In genomic region chr18:6683112-6683876, GRCh38 we compare ENCODE assay signal across 16 cellular contexts. TPM values are rescaled to one million over a fixed set of nuclear protein-coding genes. Genes with fewer than 3 reads are reported as not detected.
A peak's percentile ranks its signal among the peaks of the same experiment; 100 is the strongest.
DNase-seq lines count a peak whose midpoint lies in the region; ATAC-seq, FAIRE-seq and TF ChIP-seq lines count a peak whose summit lies in the region.
"Had no signal": no experiment of that assay in that cellular context is flagged by ENCODE, and none has a peak within 500 bp of the region (broad histone marks: within the 10 kb centered on the region; RNA-seq: fewer than 3 reads in every experiment).

No MANE protein-coding gene starts in this region.

- peak overlapping the region; percentile 64 for H2BK15ac ChIP-seq in neuronal stem cell (ENCODE audit: low read length)

- no peaks in the 10 kb centered on the region for H3K36me3 ChIP-seq in endothelial cell of umbilical vein (ENCODE audit: control insufficient read depth in 2 of 2, extremely low read depth in 1 of 2, insufficient read depth in 2 of 2, low read length in 2 of 2)
- H3K36me3 ChIP-seq in neuronal stem cell (replicated peaks in 1 of 2; ENCODE audit: control insufficient read depth in 2 of 2, insufficient read depth in 2 of 2, low read length in 2 of 2) = no peaks in the 10 kb centered on the region
- no peaks in the 10 kb centered on the region for H3K36me3 ChIP-seq in uterus
- H3K36me3 ChIP-seq: BLaER1 treated with 17β-estradiol and CSF1 and Interleukin-3, amounts not matched to agents 10 nM and 100 nM; neutrophil; thyroid gland had no signal

- H2AFZ ChIP-seq in endothelial cell of umbilical vein (ENCODE audit: low read depth, low read length) (peak overlapping the region; percentile 20), neuronal stem cell (ENCODE audit: low read length) (no peak overlapping the region)

- peaks cover 0 to 3% of the 10 kb centered on the region in 2 experiments for H3K27me3 ChIP-seq in endothelial cell of umbilical vein (ENCODE audit: control insufficient read depth in 2 of 2, insufficient read depth in 2 of 2, low read length in 2 of 2)
- no peaks in the 10 kb centered on the region for H3K27me3 ChIP-seq in neuronal stem cell (ENCODE audit: control insufficient read depth in 3 of 3, insufficient read depth in 3 of 3, low read depth in 1 of 3, low read length in 3 of 3)
- H3K27me3 ChIP-seq in uterus = no peaks in the 10 kb centered on the region
- H3K27me3 ChIP-seq: BLaER1 treated with 17β-estradiol and CSF1 and Interleukin-3, amounts not matched to agents 10 nM and 100 nM; neutrophil; thyroid gland had no signal

- peak overlapping the region; percentile 57 for H4K8ac ChIP-seq in neuronal stem cell (ENCODE audit: low read depth, low read length)

- no peak overlapping the region for H3K23ac ChIP-seq in neuronal stem cell (ENCODE audit: low read depth, low read length, poor library complexity)

- no peak overlapping the region for H3K4ac ChIP-seq in neuronal stem cell (ENCODE audit: low read length)

- POLR2A ChIA-PET in endothelial cell of umbilical vein (lab: Charles Lee) = no interaction called here

- H2BK5ac ChIP-seq in neuronal stem cell (ENCODE audit: low read length) = no peak overlapping the region

- no peak overlapping the region for H3K27ac ChIP-seq in endothelial cell of umbilical vein (ENCODE audit: insufficient read depth, low read depth, low read length)
- no peak overlapping the region for H3K27ac ChIP-seq in neuronal stem cell (replicated peaks; ENCODE audit: low read length)
- no peak overlapping the region for H3K27ac ChIP-seq in uterus
- H3K27ac ChIP-seq: BLaER1 treated with 17β-estradiol and CSF1 and Interleukin-3, amounts not matched to agents 10 nM and 100 nM; neutrophil; thyroid gland had no signal

- H3K9me3 ChIP-seq in endothelial cell of umbilical vein (replicated peaks; ENCODE audit: control insufficient read depth, insufficient read depth, low read length) (no peaks in the 10 kb centered on the region), neuronal stem cell (replicated peaks in 1 of 2; ENCODE audit: control insufficient read depth in 2 of 2, insufficient read depth in 1 of 2, low read depth in 1 of 2, low read length in 2 of 2) (peaks cover 0 to 1% of the 10 kb centered on the region in 2 donors), uterus (no peaks in the 10 kb centered on the region)
- H3K9me3 ChIP-seq: BLaER1 treated with 17β-estradiol and CSF1 and Interleukin-3, amounts not matched to agents 10 nM and 100 nM; neutrophil; thyroid gland had no signal

- H4K20me1 ChIP-seq in endothelial cell of umbilical vein (replicated peaks; ENCODE audit: control insufficient read depth, extremely low read depth, insufficient read depth, low read length) = no peaks in the 10 kb centered on the region
- H4K20me1 ChIP-seq: BLaER1 treated with 17β-estradiol and CSF1 and Interleukin-3, amounts not matched to agents 10 nM and 100 nM had no signal

- H3K4me2 ChIP-seq in endothelial cell of umbilical vein (ENCODE audit: insufficient read depth, low read length) (no peak overlapping the region), neuronal stem cell (ENCODE audit: insufficient read depth, low read length, poor library complexity, severe bottlenecking) (no peak overlapping the region)
- H3K4me2 ChIP-seq: BLaER1 treated with 17β-estradiol and CSF1 and Interleukin-3, amounts not matched to agents 10 nM and 100 nM had no signal

- dilution Hi-C loops in endothelial cell of umbilical vein (cut with MboI; ENCODE audit: extremely low pct_ligation_motif_present, low sequenced_read_pairs) = no loop called here

- no peak overlapping the region for H2BK12ac ChIP-seq in neuronal stem cell (ENCODE audit: low read length)

- H3K4me3 ChIP-seq in endothelial cell of umbilical vein (replicated peaks in 1 of 3; ENCODE audit: insufficient read depth in 1 of 3, low read depth in 1 of 3, low read length in 3 of 3) (no peak overlapping the region), neuronal stem cell (ENCODE audit: low read length in 2 of 2) (peak overlapping the region in 1 of 2 donors; percentile 2), uterus (no peak overlapping the region)
- H3K4me3 ChIP-seq: BLaER1 treated with 17β-estradiol and CSF1 and Interleukin-3, amounts not matched to agents 10 nM and 100 nM; thyroid gland had no signal

- no peaks in the 10 kb centered on the region for H3K79me1 ChIP-seq in neuronal stem cell (ENCODE audit: low read depth, low read length)

- WGBS in neuronal stem cell (ENCODE audit: extremely low coverage in 2 of 2, insufficient read length in 2 of 2, insufficient replicate concordance in 1 of 2), 2 donors = no CpG with 5 or more reads among the region's 25 CpGs

- no peak for ATAC-seq in GM21381 (IDR thresholded peaks at IDR 0.05; ENCODE audit: unreplicated experiment)
- ATAC-seq: activated naive CD8-positive, alpha-beta T cell treated with anti-CD3 and anti-CD28 coated beads, Interleukin-2, amount 50 U/mL, for 24 hours; activated T-cell treated with anti-CD3 and anti-CD28 coated beads, Interleukin-2, amount 50 U/mL, for 72 hours had no signal

- FAIRE-seq in endothelial cell of umbilical vein (lab: Jason Lieb, UNC) = no peak

- TF ChIP-seq POLR2A in endothelial cell of umbilical vein (IDR thresholded peaks at IDR 0.05; ENCODE audit: low read depth, low read length) = no peak
- TF ChIP-seq POLR2A in uterus (IDR thresholded peaks at IDR 0.05) = no peak

- DNase-seq in ELF-1 (ENCODE audit: low read depth, low spot score) (peak; percentile 74), NCI-H2029 (lab: John Stamatoyannopoulos, UW) (peak; percentile 49), endothelial cell of umbilical vein (ENCODE audit: low read depth, low spot score) (peak; percentile 57), neuronal stem cell (ENCODE audit: low spot score) (no peak), uterus (no peak), C1 segment of cervical spinal cord (lab: John Stamatoyannopoulos, UW) (no peak)
- no peak for DNase-seq in effector CD8-positive, alpha-beta T cell (lab: John Stamatoyannopoulos, UW)
- DNase-seq: activated CD4-positive, alpha-beta memory T cell treated with anti-CD3 and anti-CD28 coated beads, Interleukin-2, amount 10 ng/mL, durations not matched to agents 7 days and 5 days; activated naive CD8-positive, alpha-beta T cell treated with anti-CD3 and anti-CD28 coated beads, Interleukin-2, amount 50 U/mL, for 24 hours; activated T-cell treated with anti-CD3 and anti-CD28 coated beads, Interleukin-2, amount 50 U/mL, for 72 hours; stimulated activated CD4-positive, alpha-beta T cell treated with anti-CD3 and anti-CD28 coated beads, Interleukin-4, amount 100 ng/mL, for 24 hours; thyroid gland had no signal

- intact Hi-C loops in endothelial cell of umbilical vein (cut with micrococcal nuclease) (loop anchor here (5.0 kb wide), 1 partner anchor 204 kb away; no protein-coding TSS in a partner anchor), uterus (cut with DNase I; ENCODE audit: low total_unique reads) (no loop called here)

- H3K4me1 ChIP-seq in endothelial cell of umbilical vein (ENCODE audit: control insufficient read depth, extremely low read depth, insufficient read depth, low read length) (no peaks in the 10 kb centered on the region), neuronal stem cell (ENCODE audit: control insufficient read depth in 2 of 2, insufficient read depth in 1 of 2, low read depth in 1 of 2, low read length in 2 of 2) (no peaks in the 10 kb centered on the region), uterus (no peaks in the 10 kb centered on the region)
- H3K4me1 ChIP-seq: BLaER1 treated with 17β-estradiol and CSF1 and Interleukin-3, amounts not matched to agents 10 nM and 100 nM; thyroid gland had no signal

- CTCF ChIA-PET in endothelial cell of umbilical vein (lab: Charles Lee) = no interaction called here

- H3K9ac ChIP-seq in endothelial cell of umbilical vein (replicated peaks; ENCODE audit: extremely low read depth, insufficient read depth, low read length) (no peak overlapping the region), neuronal stem cell (ENCODE audit: low read depth, low read length, poor library complexity) (no peak overlapping the region)
- H3K9ac ChIP-seq: BLaER1 treated with 17β-estradiol and CSF1 and Interleukin-3, amounts not matched to agents 10 nM and 100 nM had no signal

- no peak for TF ChIP-seq CTCF in endothelial cell of umbilical vein (IDR thresholded peaks at IDR 0.05; ENCODE audit: extremely low read depth in 1 of 2, insufficient read depth in 1 of 2, low read depth in 1 of 2, low read length in 2 of 2)
- TF ChIP-seq CTCF in uterus (IDR thresholded peaks at IDR 0.05) = no peak

- peak overlapping the region; percentile 14 for H2AK5ac ChIP-seq in neuronal stem cell (ENCODE audit: low read depth, low read length)

- H3K79me2 ChIP-seq in endothelial cell of umbilical vein (ENCODE audit: control insufficient read depth, insufficient read depth, low read length) = no peaks in the 10 kb centered on the region

- no peaks in the 10 kb centered on the region for H3K9me1 ChIP-seq in endothelial cell of umbilical vein (replicated peaks; ENCODE audit: control insufficient read depth, extremely low read depth, insufficient read depth, low read length)

- no peak overlapping the region for H2BK120ac ChIP-seq in neuronal stem cell (ENCODE audit: low read depth, low read length)

- no peak overlapping the region for H3K18ac ChIP-seq in neuronal stem cell (ENCODE audit: low read length)

- BruUV-seq in endothelial cell of umbilical vein (replicated peaks; lab: Mats Ljungman, UMichigan) = no TSS peak

- peak overlapping the region; percentile 64 for H4K91ac ChIP-seq in neuronal stem cell (ENCODE audit: low read depth, low read length, poor library complexity)

- H3K14ac ChIP-seq in neuronal stem cell (ENCODE audit: low read length) = no peak overlapping the region

TF ChIP-seq in endothelial cell of umbilical vein, 7 proteins besides CTCF, POLR2A, EP300 and RAD21 (continues in another document):
- no peak for TF ChIP-seq GATA2 (IDR thresholded peaks at IDR 0.05; ENCODE audit: insufficient read depth, insufficient read length, low read depth, low read length)
- TF ChIP-seq POLR2AphosphoS5 (IDR thresholded peaks at IDR 0.05; ENCODE audit: insufficient read depth, low read depth, low read length) = no peak
- no peak for TF ChIP-seq JUN (IDR thresholded peaks at IDR 0.05; ENCODE audit: borderline replicate concordance, insufficient read depth, insufficient read length, low read depth)
- no peak for TF ChIP-seq FOS (IDR thresholded peaks at IDR 0.05; ENCODE audit: borderline replicate concordance, insufficient read depth, low read length)

RNA-seq across cellular contexts. Expression of gene ARHGAP28, which starts 46.2 kb away (rescaled TPM):
- total RNA-seq in endothelial cell of umbilical vein (21.0 and 23.4 TPM in 2 replicates), uterus (10 to 100 TPM in 2 of 4 donors, 1 to 10 TPM in 2; 1.0 to 39.0 (median 8.7) TPM)
- polyA plus RNA-seq in endothelial cell of umbilical vein = 3.3 and 3.8 TPM in 2 replicates
- 4.3 and 4.8 TPM in 2 replicates for polyA plus RNA-seq in endothelial cell of umbilical vein (2011; cell fraction: cytosol; rRNA removed)
- polyA plus RNA-seq in endothelial cell of umbilical vein (2011; cell fraction: nucleus; rRNA removed) = 12.8 and 13.2 TPM in 2 replicates
- polyA plus RNA-seq in endothelial cell of umbilical vein (2012) = 5.2 and 6.0 TPM in 2 replicates
- polyA minus RNA-seq in endothelial cell of umbilical vein = 19.6 and 20.8 TPM in 2 replicates
- 0.82 TPM for polyA minus RNA-seq in endothelial cell of umbilical vein (2011; cell fraction: cytosol; rRNA and poly(A)+ RNA removed)
- polyA minus RNA-seq in endothelial cell of umbilical vein (2011; cell fraction: nucleus; rRNA and poly(A)+ RNA removed) = 29.8 and 33.6 TPM in 2 replicates
- 9.8 TPM for polyA plus RNA-seq in neuronal stem cell (2013, experiment 1 of 2)
- polyA plus RNA-seq in neuronal stem cell (2013, experiment 2 of 2) = 10.7 TPM
- total RNA-seq: activated CD4-positive, alpha-beta memory T cell treated with anti-CD3 and anti-CD28 coated beads, Interleukin-2, amount 10 ng/mL, durations not matched to agents 7 days and 5 days; activated T-cell treated with anti-CD3 and anti-CD28 coated beads, Interleukin-2, amount 50 U/mL, for 72 hours; OCI-LY7 had no signal

Comparison
In these comparisons a context has a peak if more than half of its experiments do, and no peak if none do; other contexts are left out.
1. DNase-seq: peak in ELF-1 (single experiment), NCI-H2029 (single experiment) and endothelial cell of umbilical vein (single experiment); none in neuronal stem cell (single experiment), effector CD8-positive, alpha-beta T cell (single experiment), uterus (0 of 2) and C1 segment of cervical spinal cord (0 of 14).